8 cellular contexts compared by ENCODE assay signal in the genomic region with DNA sequence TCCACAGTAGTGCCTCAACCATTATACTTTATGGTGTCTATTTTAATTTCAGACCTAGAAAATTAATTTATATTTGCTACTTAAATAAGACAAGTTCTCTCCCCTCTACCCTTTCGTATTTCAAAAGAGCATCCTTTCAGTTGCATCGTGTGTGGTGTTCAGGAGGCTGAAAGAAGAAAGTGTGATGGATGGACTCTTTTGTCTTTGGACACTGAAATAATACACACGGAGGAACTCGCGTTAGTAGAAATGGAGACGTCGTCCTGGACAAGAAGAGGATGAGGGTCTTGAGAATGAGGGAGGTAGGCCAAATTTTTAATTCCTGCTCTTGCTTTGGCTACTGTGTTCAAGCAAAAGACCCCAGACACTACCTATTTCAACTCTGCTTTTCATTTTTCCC. TPM values are rescaled to one million over a fixed set of nuclear protein-coding genes. Genes with fewer than 3 reads are reported as not detected.
DNase-seq lines count a peak whose midpoint lies in the region; ATAC-seq and TF ChIP-seq lines count a peak whose summit lies in the region.

No MANE protein-coding gene starts in this region.

- no peaks in the 10 kb centered on the region for H3K36me3 ChIP-seq in BLaER1

- DNase-seq in Jurkat, Clone E6-1 (ENCODE audit: low read depth, low spot score), result no peak
- no peak for DNase-seq in choroid plexus epithelial cell (ENCODE audit: low read depth)
- no peak for DNase-seq in stimulated activated naive CD4-positive, alpha-beta T cell (lab: John Stamatoyannopoulos, UW)
- DNase-seq in RPMI8226, result no peak

- no peaks in the 10 kb centered on the region for H4K20me1 ChIP-seq in BLaER1

- peaks cover 29% of the 10 kb centered on the region for H3K4me1 ChIP-seq in BLaER1

- no peaks in the 10 kb centered on the region for H3K27me3 ChIP-seq in BLaER1

- H3K27ac Mint-ChIP-seq in nephron, result peak overlapping the region in 2 of 3 experiments; percentile 93 to 96

- H3K36me3 Mint-ChIP-seq in nephron (ENCODE audit: low read depth), result peaks cover 7% of the 10 kb centered on the region

- peak overlapping the region; percentile 93 for H3K4me2 ChIP-seq in BLaER1

- peak overlapping the region; percentile 91 for H3K9ac ChIP-seq in BLaER1

- no peak for TF ChIP-seq CTCF in choroid plexus epithelial cell (conservative IDR thresholded peaks at IDR 0.05; ENCODE audit: low read depth, low read length)
- TF ChIP-seq CTCF in nephron (IDR thresholded peaks at IDR 0.05; ENCODE audit: unreplicated experiment in 3 of 3), result no peak

- peaks cover 41% of the 10 kb centered on the region for H3K4me1 Mint-ChIP-seq in nephron

- H3K4me3 ChIP-seq in BLaER1 (peak overlapping the region; percentile 90), choroid plexus epithelial cell (ENCODE audit: low read depth, low read length) (peak overlapping the region; percentile 97)
- peak overlapping the region; percentile 80 for H3K4me3 ChIP-seq in Jurkat, Clone E6-1 (ENCODE audit: low read length)

- no peaks in the 10 kb centered on the region for H3K9me3 Mint-ChIP-seq in nephron

- H3K27me3 Mint-ChIP-seq in nephron (ENCODE audit: low read depth), result no peaks in the 10 kb centered on the region

- H3K9me3 ChIP-seq in BLaER1, result no peaks in the 10 kb centered on the region

- ATAC-seq in GM21447 (IDR thresholded peaks at IDR 0.05; ENCODE audit: unreplicated experiment), result no peak
- no peak for ATAC-seq in GM19463 (IDR thresholded peaks at IDR 0.05; ENCODE audit: unreplicated experiment)

- peak overlapping the region; percentile 92 to 95 (median 94) for H3K4me3 Mint-ChIP-seq in nephron

- peak overlapping the region; percentile 85 for H3K27ac ChIP-seq in BLaER1

RNA-seq across cellular contexts. Expression of gene TMED8, which starts 0.9 kb away (rescaled TPM):
- 15.0 TPM for polyA plus RNA-seq in Jurkat, Clone E6-1 (2012; ENCODE audit: insufficient read depth, insufficient read length)

RNA-seq across cellular contexts. Expression of gene SAMD15, which starts 1.2 kb away (rescaled TPM):
- polyA plus RNA-seq in Jurkat, Clone E6-1 (2012; ENCODE audit: insufficient read depth, insufficient read length), result not detected

RNA-seq across cellular contexts. Expression of gene NOXRED1, which starts 47.4 kb away (rescaled TPM):
- 0.63 TPM for polyA plus RNA-seq in Jurkat, Clone E6-1 (2012; ENCODE audit: insufficient read depth, insufficient read length)

RNA-seq across cellular contexts. Expression of gene GSTZ1, which starts 55.1 kb away (rescaled TPM):
- 45.0 TPM for polyA plus RNA-seq in Jurkat, Clone E6-1 (2012; ENCODE audit: insufficient read depth, insufficient read length)

RNA-seq across cellular contexts. Expression of gene POMT2, which starts 55.3 kb away (rescaled TPM):
- polyA plus RNA-seq in Jurkat, Clone E6-1 (2012; ENCODE audit: insufficient read depth, insufficient read length), result 18.6 TPM
